In the genomic region with DNA sequence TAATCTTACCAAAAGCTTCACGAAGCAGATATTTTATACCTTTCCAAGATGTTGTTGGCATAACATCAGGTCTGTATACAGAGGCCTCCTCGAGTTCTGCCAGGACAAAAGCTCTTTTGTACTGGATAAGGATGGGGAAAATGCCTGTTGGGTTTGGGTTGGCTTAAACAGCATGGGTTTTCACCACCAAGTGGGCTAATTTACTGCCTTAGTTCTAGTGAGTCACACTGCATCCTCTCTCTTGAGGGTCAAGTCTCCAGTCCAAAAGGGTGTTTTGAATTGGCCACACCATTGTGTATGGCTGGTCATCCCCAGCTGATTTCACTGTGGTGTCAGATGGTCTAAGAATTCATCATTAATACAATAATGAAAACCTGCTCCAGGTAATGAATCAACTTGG, we compare ENCODE assay signal across 18 cellular contexts. TPM values are rescaled to one million over a fixed set of nuclear protein-coding genes. Genes with fewer than 3 reads are reported as not detected.
DNase-seq lines count a peak whose midpoint lies in the region; ATAC-seq, FAIRE-seq and TF ChIP-seq lines count a peak whose summit lies in the region.
"Had no signal": no experiment of that assay in that cellular context is flagged by ENCODE, and none has a peak within 500 bp of the region (broad histone marks: within the 10 kb centered on the region; RNA-seq: fewer than 3 reads in every experiment).

No MANE protein-coding gene starts in this region.

- intact Hi-C loops in PC-3 (cut with micrococcal nuclease) (loop anchor here (5.0 kb wide), 1 partner anchor 66 kb away; no protein-coding TSS in a partner anchor), K562 (cut with micrococcal nuclease) (no loop called here)

- FAIRE-seq in K562 (lab: Jason Lieb, UNC) = no peak
- FAIRE-seq in GM12891 (lab: Jason Lieb, UNC) = no peak

- in situ Hi-C loops in K562 (cut with MboI) = no loop called here

- no peaks in the 10 kb centered on the region for H3F3A ChIP-seq in PC-3 (ENCODE audit: low read length, unreplicated experiment)

- H3K79me2 ChIP-seq in PC-3 (ENCODE audit: low read length) = no peaks in the 10 kb centered on the region
- no peaks in the 10 kb centered on the region for H3K79me2 ChIP-seq in K562 (ENCODE audit: control insufficient read depth, insufficient read depth, low read length)

- CTCF ChIA-PET in PC-3 (lab: Charles Lee) (no interaction called here), K562 (lab: Yijun Ruan, JAX; ENCODE audit: low intra/inter-chr PET ratio) (no interaction called here)

- H3K9me3 ChIP-seq in PC-3 (ENCODE audit: low read length) (no peaks in the 10 kb centered on the region), K562 (replicated peaks; ENCODE audit: control insufficient read depth, insufficient read depth, low read depth, low read length) (no peaks in the 10 kb centered on the region)
- H3K9me3 ChIP-seq: MG63 had no signal

- no peaks in the 10 kb centered on the region for H3K9me1 ChIP-seq in K562 (ENCODE audit: control insufficient read depth, insufficient read depth, low read length)

- H3K9me2 ChIP-seq in PC-3 (replicated peaks; ENCODE audit: low read length) = no peaks in the 10 kb centered on the region

- 19% methylated on average over 2 of the region's 2 CpGs for WGBS in K562 (ENCODE audit: insufficient coverage, low coverage, missing lambda C conversion rate)

- H3K4me2 ChIP-seq in PC-3 (ENCODE audit: low read length) (no peak overlapping the region), K562 (ENCODE audit: insufficient read depth, low read length) (no peak overlapping the region)
- H3K4me2 ChIP-seq: KMS-11 had no signal

- POLR2A ChIA-PET in PC-3 (lab: Charles Lee; ENCODE audit: unreplicated experiment) = no interaction called here
- POLR2A ChIA-PET in K562 (lab: Yijun Ruan, JAX) = interaction anchor here (0.5 to 0.6 kb wide), 2 partner anchors 181 to 341 kb away, joined by 3 to 4 read pairs; no protein-coding TSS in a partner anchor

- ATAC-seq in PC-3 (no peak), K562 (peak; percentile 27; the same call in 2 of the 3 replicates)

- TF ChIP-seq RAD21 in K562 (CRISPR knock-in tag; conservative IDR thresholded peaks at IDR 0.05 in 1 of 2, IDR thresholded peaks at IDR 0.05 in 1 of 2) = no peak

- H3K4me1 ChIP-seq in PC-3 (ENCODE audit: insufficient read depth, low read length) = peaks cover 13% of the 10 kb centered on the region; the same call in 1 of the 2 replicates
- no peaks in the 10 kb centered on the region for H3K4me1 ChIP-seq in K562 (replicated peaks in 1 of 2; ENCODE audit: control insufficient read depth in 2 of 2, insufficient read depth in 2 of 2, low read length in 2 of 2)

- no peak overlapping the region for H3K4me3 ChIP-seq in PC-3 (ENCODE audit: low read length)
- H3K4me3 ChIP-seq in K562 = no peak overlapping the region
- no peak overlapping the region for H3K4me3 ChIP-seq in skeletal muscle cell (ENCODE audit: low read depth, low read length)
- H3K4me3 ChIP-seq: MG63 had no signal

- no peak for TF ChIP-seq POLR2A in K562 (conservative IDR thresholded peaks at IDR 0.05)
- TF ChIP-seq POLR2A in GM12891 (IDR thresholded peaks at IDR 0.05; ENCODE audit: low read depth, low read length) = no peak

- TF ChIP-seq EP300 in K562 (IDR thresholded peaks at IDR 0.05; ENCODE audit: low read length) = no peak

- no peaks in the 10 kb centered on the region for H4K20me1 ChIP-seq in PC-3 (ENCODE audit: low read length)
- H4K20me1 ChIP-seq in K562 (replicated peaks; ENCODE audit: control insufficient read depth, insufficient read depth, low read length) = no peaks in the 10 kb centered on the region

- H2AFZ ChIP-seq in PC-3 (ENCODE audit: low read length) = no peak overlapping the region
- peak overlapping the region; percentile 35; the same call in 1 of the 2 replicates for H2AFZ ChIP-seq in K562 (ENCODE audit: low read depth, low read length)

- no peaks in the 10 kb centered on the region for H3K36me3 ChIP-seq in PC-3 (ENCODE audit: low read depth, low read length)
- H3K36me3 ChIP-seq in K562 (ENCODE audit: control insufficient read depth, insufficient read depth, low read length) = no peaks in the 10 kb centered on the region
- H3K36me3 ChIP-seq: MG63 had no signal

- DNase-seq in NCI-H2196 (lab: John Stamatoyannopoulos, UW; ENCODE audit: unreplicated experiment) (peak; percentile 1), NCI-H2196 treated with DMSO at 0.1 percent for 48 hours (lab: John Stamatoyannopoulos, UW; ENCODE audit: unreplicated experiment) (no peak), PC-3 (peak; percentile 20), K562 (ENCODE audit: extremely low read depth in 1 of 4, low spot score in 3 of 4) (no peak), skeletal muscle cell (ENCODE audit: low read depth) (peak; percentile 32), GM12891 (ENCODE audit: insufficient read length, low spot score) (no peak), C1 segment of cervical spinal cord (lab: John Stamatoyannopoulos, UW) (no peak)
- DNase-seq in activated CD4-positive, CD25-positive, alpha-beta regulatory T cell treated with anti-CD3 and anti-CD28 coated beads, Interleukin-2, amount 50 U/mL, for 72 hours = no peak
- DNase-seq: 8988T, DMS 273 treated with DMSO at 0.1 percent for 48 hours, GF-D8, MG63, NCI-H1092 treated with DMSO at 0.1 percent for 48 hours, NCI-H2107, NCI-H446, NCI-H69 had no signal

- peak overlapping the region; percentile 11; the same call in 1 of the 2 replicates for H3K27ac ChIP-seq in PC-3 (ENCODE audit: low read length)
- no peak overlapping the region for H3K27ac ChIP-seq in K562 (ENCODE audit: extremely low read depth, low read depth, low read length)
- H3K27ac ChIP-seq: C4-2B, KMS-11 had no signal

- TF ChIP-seq CTCF in PC-3 (conservative IDR thresholded peaks at IDR 0.05; ENCODE audit: low read depth, low read length) (no peak), K562 (IDR thresholded peaks at IDR 0.05 in 2 of 3, conservative IDR thresholded peaks at IDR 0.05 in 1 of 3; ENCODE audit: insufficient read depth in 2 of 3, low read depth in 1 of 3, low read length in 3 of 3) (no peak)

- BruUV-seq in PC-3 (replicated peaks; lab: Mats Ljungman, UMichigan) (no TSS peak), K562 (replicated peaks; lab: Mats Ljungman, UMichigan) (no TSS peak)

- no peak overlapping the region for H3K9ac ChIP-seq in PC-3 (ENCODE audit: low read length)
- H3K9ac ChIP-seq in K562 (ENCODE audit: insufficient read depth in 1 of 2, low read depth in 2 of 2, low read length in 2 of 2) = no peak overlapping the region
- H3K9ac ChIP-seq: KMS-11 had no signal

- H3K27me3 ChIP-seq in PC-3 (ENCODE audit: low read length) = no peaks in the 10 kb centered on the region
- no peaks in the 10 kb centered on the region for H3K27me3 ChIP-seq in K562 (ENCODE audit: control insufficient read depth in 2 of 2, insufficient read depth in 2 of 2, low read length in 2 of 2)
- H3K27me3 ChIP-seq: MG63 had no signal

TF ChIP-seq in K562, 482 proteins besides CTCF, POLR2A, EP300 and RAD21 (continues in another document):
- TF ChIP-seq ZNF561 (CRISPR knock-in tag; conservative IDR thresholded peaks at IDR 0.05) = no peak
- TF ChIP-seq, protein P1, sequence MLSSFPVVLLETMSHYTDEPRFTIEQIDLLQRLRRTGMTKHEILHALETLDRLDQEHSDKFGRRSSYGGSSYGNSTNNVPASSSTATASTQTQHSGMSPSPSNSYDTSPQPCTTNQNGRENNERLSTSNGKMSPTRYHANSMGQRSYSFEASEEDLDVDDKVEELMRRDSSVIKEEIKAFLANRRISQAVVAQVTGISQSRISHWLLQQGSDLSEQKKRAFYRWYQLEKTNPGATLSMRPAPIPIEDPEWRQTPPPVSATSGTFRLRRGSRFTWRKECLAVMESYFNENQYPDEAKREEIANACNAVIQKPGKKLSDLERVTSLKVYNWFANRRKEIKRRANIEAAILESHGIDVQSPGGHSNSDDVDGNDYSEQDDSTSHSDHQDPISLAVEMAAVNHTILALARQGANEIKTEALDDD (IDR thresholded peaks at IDR 0.05) = 0 out of 2 replicates have a peak, but pooled peaks have one; percentile 21

TF ChIP-seq in GM12891, 5 proteins besides CTCF, POLR2A, EP300 and RAD21:
- no peak for TF ChIP-seq SPI1 (IDR thresholded peaks at IDR 0.05; ENCODE audit: low read depth, low read length)
- TF ChIP-seq PAX5 (IDR thresholded peaks at IDR 0.05; ENCODE audit: insufficient read depth, low read length, severe bottlenecking) = no peak
- no peak for TF ChIP-seq POLR2AphosphoS5 (IDR thresholded peaks at IDR 0.05; ENCODE audit: low read depth, low read length)
- TF ChIP-seq POU2F2 (IDR thresholded peaks at IDR 0.05; ENCODE audit: low read depth, low read length) = no peak
- no peak for TF ChIP-seq TAF1 (IDR thresholded peaks at IDR 0.05; ENCODE audit: low read depth, low read length)

RNA-seq across cellular contexts. Expression of a gene that starts 26.1 kb away (rescaled TPM):
- total RNA-seq in PC-3 (2014; rRNA removed) (255 and 256 TPM in 2 replicates), K562 (2014; rRNA removed) (38.7 and 44.5 TPM in 2 replicates), K562 (2014; rRNA removed; fragmentation: Illumina TruSeq; extraction: Trizol) (19.4 and 20.6 TPM in 2 replicates), K562 (2015; rRNA removed; fragmentation: Illumina TruSeq; extraction: Trizol) (27.7 and 27.8 TPM in 2 replicates), K562 (2021) (47.5 and 51.8 TPM in 2 replicates)
- 81.5 and 114 TPM in 2 replicates for total RNA-seq in K562 (2011; cell fraction: chromatin; rRNA removed; ENCODE audit: low replicate concordance)
- total RNA-seq in K562 (2011; cell fraction: nucleolus; rRNA removed) = 100 and 103 TPM in 2 replicates
- 92.4 and 99.8 TPM in 2 replicates for total RNA-seq in K562 (2011; cell fraction: nucleoplasm; rRNA removed)
- polyA plus RNA-seq in K562 (2011; rRNA removed) (83.9 and 105 TPM in 2 replicates), K562 (2014; fragmentation: Illumina TruSeq; extraction: Trizol) (49.6 and 57.8 TPM in 2 replicates), K562 (2014; fragmentation: Nextera tagmentation; extraction: Ambion mirVana) (10 to 100 TPM; 12.0 to 24.3 TPM), K562 (2014; rRNA removed) (30.9 and 31.4 TPM in 2 replicates)
- 72.3 and 73.7 TPM in 2 replicates for polyA plus RNA-seq in K562 (2011; cell fraction: cytosol; rRNA removed)
- 144 and 202 TPM in 2 replicates for polyA plus RNA-seq in K562 (2011; cell fraction: nucleus; rRNA removed)
- polyA plus RNA-seq in K562 (2012) = 98.8 and 122 TPM in 2 replicates
- polyA minus RNA-seq in K562 (2011; rRNA and poly(A)+ RNA removed) = 76.2 and 78.0 TPM in 2 replicates
- polyA minus RNA-seq in K562 (2011; cell fraction: cytosol; rRNA and poly(A)+ RNA removed) = 70.7 and 90.6 TPM in 2 replicates
- polyA minus RNA-seq in K562 (2011; cell fraction: nucleus; rRNA and poly(A)+ RNA removed) = 122 and 139 TPM in 2 replicates
- polyA plus RNA-seq in GM12891 (2012; ENCODE audit: low read depth, missing spikeins) = 101 TPM

Comparison
In these comparisons a context has a peak if more than half of its experiments do, and no peak if none do; other contexts are left out.
1. DNase-seq: peak in NCI-H2196 (single experiment), PC-3 (single experiment) and skeletal muscle cell (single experiment); none in NCI-H2196 treated with DMSO at 0.1 percent for 48 hours (single experiment), K562 (0 of 4), activated CD4-positive, CD25-positive, alpha-beta regulatory T cell treated with anti-CD3 and anti-CD28 coated beads, Interleukin-2, amount 50 U/mL, for 72 hours (single experiment), GM12891 (single experiment) and C1 segment of cervical spinal cord (0 of 14).